In genomic region chr5:72167790-72168189, GRCh38 we compare ENCODE assay signal across 17 cellular contexts.
DNase-seq lines count a peak whose midpoint lies in the region; ATAC-seq and TF ChIP-seq lines count a peak whose summit lies in the region.
"Had no signal": no experiment of that assay in that cellular context is flagged by ENCODE, and none has a peak within 500 bp of the region (broad histone marks: within the 10 kb centered on the region; RNA-seq: fewer than 3 reads in every experiment).

No MANE protein-coding gene starts in this region.

- peaks cover 10% of the 10 kb centered on the region for H4K20me1 ChIP-seq in osteoblast (ENCODE audit: insufficient read depth, low read length)

- DNase-seq in AG20443 (ENCODE audit: low spot score) (peak; percentile 83), ascending aorta (ENCODE audit: low spot score in 2 of 2) (peak in 1 of 2 donors; percentile 82), fibroblast of the aortic adventitia (ENCODE audit: low read depth) (peak; percentile 92), osteoblast (ENCODE audit: insufficient read length, low spot score, missing footprints) (no peak), NCI-H1092 (lab: John Stamatoyannopoulos, UW) (no peak), HUDEP-2 (lab: John Stamatoyannopoulos, UW; ENCODE audit: unreplicated experiment in 76 of 76) (no peak)
- DNase-seq: ACHN; activated effector memory CD4-positive, alpha-beta T cell treated with anti-CD3 and anti-CD28 coated beads, Interleukin-2, amount 50 U/mL, for 16 hours; brain microvascular endothelial cell; effector CD8-positive, alpha-beta T cell; NCI-H1694 treated with DMSO at 0.1 percent for 48 hours; NCI-H510A; posterior cingulate gyrus; stimulated activated CD4-positive, alpha-beta T cell treated with anti-CD3 and anti-CD28 coated beads, Interleukin-15, amount 100 ng/mL, for 24 hours; WERI-Rb-1 had no signal

- H3K4me3 ChIP-seq in ascending aorta (no peak overlapping the region), fibroblast of the aortic adventitia (ENCODE audit: low read depth, low read length) (no peak overlapping the region), osteoblast (ENCODE audit: insufficient read depth, low read length) (no peak overlapping the region)

- intact Hi-C loops in ascending aorta (cut with DNase I): no loop called here

- H2AFZ ChIP-seq in osteoblast (ENCODE audit: low read length): no peak overlapping the region

- ATAC-seq in GM19395 (IDR thresholded peaks at IDR 0.05; ENCODE audit: unreplicated experiment) (no peak), GM19035 (IDR thresholded peaks at IDR 0.05; ENCODE audit: unreplicated experiment) (no peak)

- peaks cover 13 to 55% of the 10 kb centered on the region in 2 donors for H3K4me1 ChIP-seq in ascending aorta
- H3K4me1 ChIP-seq in osteoblast (ENCODE audit: insufficient read depth, low read length): peaks cover 30% of the 10 kb centered on the region

- no peaks in the 10 kb centered on the region for H3K27me3 ChIP-seq in ascending aorta
- no peaks in the 10 kb centered on the region for H3K27me3 ChIP-seq in osteoblast (ENCODE audit: insufficient read depth, low read length)
- H3K27me3 ChIP-seq: brain microvascular endothelial cell had no signal

- peaks cover 92% of the 10 kb centered on the region for H3K79me2 ChIP-seq in osteoblast (ENCODE audit: insufficient read depth, low read length)

- H3K9me3 ChIP-seq in ascending aorta (no peaks in the 10 kb centered on the region), osteoblast (ENCODE audit: low read depth, low read length) (no peaks in the 10 kb centered on the region)

- H3K4me2 ChIP-seq in osteoblast (ENCODE audit: insufficient read depth, low read length): no peak overlapping the region

- H3K36me3 ChIP-seq in ascending aorta: peaks cover 0 to 6% of the 10 kb centered on the region in 2 donors
- H3K36me3 ChIP-seq in osteoblast (ENCODE audit: insufficient read depth, low read length): peaks cover 6% of the 10 kb centered on the region

- peak overlapping the region; percentile 80 to 93 for H3K27ac ChIP-seq in ascending aorta
- H3K27ac ChIP-seq in osteoblast (ENCODE audit: low read depth, low read length): peak overlapping the region; percentile 69
- H3K27ac ChIP-seq: brain microvascular endothelial cell, WERI-Rb-1 had no signal

- TF ChIP-seq CTCF in ascending aorta (IDR thresholded peaks at IDR 0.05): no peak
- TF ChIP-seq CTCF in fibroblast of the aortic adventitia (IDR thresholded peaks at IDR 0.05; ENCODE audit: insufficient read depth, low read length): no peak
- TF ChIP-seq CTCF in osteoblast (IDR thresholded peaks at IDR 0.05; ENCODE audit: extremely low read depth, low read depth, low read length): no peak

Comparison
In these comparisons a context has a peak if more than half of its experiments do, and no peak if none do; other contexts are left out.
1. DNase-seq: peak in AG20443 (single experiment) and fibroblast of the aortic adventitia (single experiment); none in osteoblast (single experiment), NCI-H1092 (single experiment) and HUDEP-2 (0 of 76).